In genomic region chr15:63462053-63462452, GRCh38 we compare ENCODE assay signal across 17 cellular contexts. TPM values are rescaled to one million over a fixed set of nuclear protein-coding genes. Genes with fewer than 3 reads are reported as not detected.
A peak's percentile ranks its signal among the peaks of the same experiment; 100 is the strongest.
DNase-seq lines count a peak whose midpoint lies in the region; TF ChIP-seq lines count a peak whose summit lies in the region.
"Had no signal": no experiment of that assay in that cellular context is flagged by ENCODE, and none has a peak within 500 bp of the region (broad histone marks: within the 10 kb centered on the region; RNA-seq: fewer than 3 reads in every experiment).

No MANE protein-coding gene starts in this region.

- TF ChIP-seq CTCF in VCaP (conservative IDR thresholded peaks at IDR 0.05) (no peak), fibroblast of lung (conservative IDR thresholded peaks at IDR 0.05 in 1 of 2, IDR thresholded peaks at IDR 0.05 in 1 of 2; ENCODE audit: low read depth in 1 of 2, low read length in 2 of 2) (no peak)

- no peak overlapping the region for H3K9ac ChIP-seq in fibroblast of lung (ENCODE audit: insufficient read depth, low read length)

- no peaks in the 10 kb centered on the region for H3K36me3 ChIP-seq in fibroblast of lung (ENCODE audit: control insufficient read depth, insufficient read depth, low read length)
- H3K36me3 ChIP-seq: HAP-1 had no signal

- no peaks in the 10 kb centered on the region for H3K79me2 ChIP-seq in fibroblast of lung (ENCODE audit: control insufficient read depth, insufficient read depth, low read length)

- no peaks in the 10 kb centered on the region for H4K20me1 ChIP-seq in fibroblast of lung (ENCODE audit: control insufficient read depth, extremely low read depth, insufficient read depth, low read length)

- no peaks in the 10 kb centered on the region for H3K9me3 ChIP-seq in fibroblast of lung (ENCODE audit: control insufficient read depth, insufficient read depth, low read depth, low read length)

- peak overlapping the region; percentile 86 for H3K27ac ChIP-seq in VCaP
- H3K27ac ChIP-seq in fibroblast of lung (ENCODE audit: insufficient read depth, low read length), result no peak overlapping the region

- H3K4me1 ChIP-seq in fibroblast of lung (ENCODE audit: control insufficient read depth, extremely low read depth, insufficient read depth, low read length), result peaks cover 17% of the 10 kb centered on the region
- H3K4me1 ChIP-seq: HAP-1 had no signal

- DNase-seq in HCEC 1CT, result peak; percentile 57
- DNase-seq in fibroblast of lung (ENCODE audit: low read depth in 2 of 2), result peak; percentile 74 to 79
- peak; percentile 43 for DNase-seq in pulmonary artery endothelial cell (ENCODE audit: low read depth, low spot score)
- DNase-seq in D341Med (ENCODE audit: low spot score), result no peak
- no peak for DNase-seq in NCI-H1048 (lab: John Stamatoyannopoulos, UW)
- DNase-seq in retina, result no peak
- no peak for DNase-seq in SHP77 (lab: John Stamatoyannopoulos, UW)
- DNase-seq: activated naive CD4-positive, alpha-beta T cell treated with anti-CD3 and anti-CD28 coated beads, Interleukin-2, amount 50 U/mL, for 16 hours; cortex of kidney; GF-D8; islet precursor cell; NCI-H1417; NCI-H526; right cardiac atrium; Right ventricle myocardium superior had no signal

- no peak overlapping the region for H2AFZ ChIP-seq in fibroblast of lung (ENCODE audit: low read length)

- H3K4me3 ChIP-seq in fibroblast of lung (replicated peaks in 1 of 4; ENCODE audit: control extremely low read depth in 1 of 4, insufficient read depth in 1 of 4, low read depth in 3 of 4, low read length in 4 of 4), result no peak overlapping the region
- H3K4me3 ChIP-seq: HAP-1 had no signal

- no peaks in the 10 kb centered on the region for H3K27me3 ChIP-seq in fibroblast of lung (ENCODE audit: control insufficient read depth, insufficient read depth, low read length)

- H3K4me2 ChIP-seq in fibroblast of lung (ENCODE audit: extremely low read depth, insufficient read depth, low read length), result peak overlapping the region; percentile 19

RNA-seq across cellular contexts. Expression of gene USP3, which starts 42.3 kb away (rescaled TPM):
- total RNA-seq in fibroblast of lung, result 48.5 and 55.5 TPM in 2 replicates
- 19.9 and 21.3 TPM in 2 replicates for polyA plus RNA-seq in fibroblast of lung
- polyA plus RNA-seq in fibroblast of lung (2012), result 18.4 and 21.1 TPM in 2 replicates
- polyA minus RNA-seq in fibroblast of lung (ENCODE audit: low replicate concordance), result 18.3 and 53.6 TPM in 2 replicates
- 39.5 and 46.0 TPM in 2 replicates for total RNA-seq in pulmonary artery endothelial cell

Comparison
In these comparisons a context has a peak if more than half of its experiments do, and no peak if none do; other contexts are left out.
1. DNase-seq: peak in HCEC 1CT (single experiment), fibroblast of lung (2 of 2) and pulmonary artery endothelial cell (single experiment); none in D341Med (single experiment), NCI-H1048 (single experiment), retina (single experiment) and SHP77 (0 of 2).